ENCODE assay signal across 8 cellular contexts in the genomic region with DNA sequence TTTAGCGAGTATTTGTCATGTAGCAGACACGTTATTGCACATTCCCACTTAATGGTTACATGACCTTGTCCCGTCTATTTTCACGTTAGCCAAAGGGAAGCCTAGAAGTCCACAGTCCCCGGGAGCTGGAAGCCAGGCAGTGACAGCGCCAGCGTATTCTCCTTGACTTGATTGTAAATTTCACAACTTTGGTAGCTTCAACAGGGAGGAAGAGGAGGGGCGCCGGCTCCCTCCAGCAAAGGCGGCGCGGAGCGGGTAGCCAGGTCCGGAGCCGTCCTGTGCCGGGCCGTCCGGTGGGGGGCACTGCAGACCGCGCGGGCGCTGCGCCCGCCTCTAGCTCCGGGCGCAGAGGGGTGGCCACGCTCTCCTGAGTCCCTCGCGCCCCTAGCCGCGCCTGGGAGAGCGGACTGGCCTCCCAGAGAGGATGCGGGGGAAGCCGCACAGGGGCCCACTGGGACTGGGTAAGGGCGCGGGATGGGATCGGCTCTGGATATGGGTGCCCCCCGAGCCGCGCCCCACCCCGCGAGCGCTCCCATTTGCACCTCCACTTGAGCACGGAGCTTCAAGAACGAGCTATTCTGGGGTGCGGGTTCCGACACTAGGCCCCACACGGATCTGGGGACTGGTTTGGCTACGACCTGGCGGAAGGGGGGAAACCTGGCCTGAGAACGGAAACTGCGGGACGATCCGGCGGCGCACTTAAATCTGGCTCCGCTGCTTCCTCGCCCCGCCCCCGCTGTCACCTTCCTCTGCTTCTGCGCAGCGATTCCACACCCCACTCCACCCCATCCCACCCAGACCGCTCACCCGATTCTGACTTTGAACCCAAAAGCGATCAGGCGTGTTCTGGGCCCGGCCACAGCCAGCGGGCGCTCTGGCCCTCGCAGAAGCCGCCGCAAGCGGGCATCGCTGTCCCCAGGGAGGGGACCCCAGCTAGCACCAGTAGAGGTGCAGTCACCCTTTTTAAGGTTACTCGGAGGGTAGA. TPM values are rescaled to one million over a fixed set of nuclear protein-coding genes. Genes with fewer than 3 reads are reported as not detected.
A peak's percentile ranks its signal among the peaks of the same experiment; 100 is the strongest.
DNase-seq lines count a peak whose midpoint lies in the region; ATAC-seq and TF ChIP-seq lines count a peak whose summit lies in the region.

No MANE protein-coding gene starts in this region.

- peak; percentile 87 for ATAC-seq in GM21390 (IDR thresholded peaks at IDR 0.05; ENCODE audit: unreplicated experiment)

- DNase-seq in DMS114 treated with DMSO at 0.1 percent for 48 hours (lab: John Stamatoyannopoulos, UW; ENCODE audit: unreplicated experiment) = peak; percentile 8
- DNase-seq in amniotic stem cell (lab: John Stamatoyannopoulos, UW) = peak; percentile 58
- peak; percentile 74 for DNase-seq in left ventricle myocardium inferior
- DNase-seq in effector CD8-positive, alpha-beta T cell (lab: John Stamatoyannopoulos, UW) = no peak
- DNase-seq in SW 1271 (lab: John Stamatoyannopoulos, UW) = no peak

- TF ChIP-seq RAD21 in Ishikawa (IDR thresholded peaks at IDR 0.05; ENCODE audit: low read depth) = peak; percentile 44; the same call in 1 of the 2 replicates

- H3K4me1 ChIP-seq in left ventricle myocardium inferior (peaks cover 15% of the 10 kb centered on the region), parathyroid adenoma (no peaks in the 10 kb centered on the region)

- no peaks in the 10 kb centered on the region for H3K27me3 ChIP-seq in left ventricle myocardium inferior (ENCODE audit: low read depth)
- H3K27me3 ChIP-seq in parathyroid adenoma (ENCODE audit: control insufficient read depth, insufficient read depth, low read length) = no peaks in the 10 kb centered on the region

- no peak for TF ChIP-seq EP300 in Ishikawa (IDR thresholded peaks at IDR 0.05; ENCODE audit: borderline replicate concordance)

- peak overlapping the region; percentile 66 for H2AFZ ChIP-seq in parathyroid adenoma

- H3K9ac ChIP-seq in parathyroid adenoma = no peak overlapping the region

- peaks cover 8% of the 10 kb centered on the region for H3K9me3 ChIP-seq in left ventricle myocardium inferior (replicated peaks)
- H3K9me3 ChIP-seq in parathyroid adenoma (ENCODE audit: control insufficient read depth, low read length) = no peaks in the 10 kb centered on the region

- H3K4me2 ChIP-seq in parathyroid adenoma (ENCODE audit: low read length) = peak overlapping the region; percentile 81

- TF ChIP-seq CTCF in left ventricle myocardium inferior (IDR thresholded peaks at IDR 0.05; ENCODE audit: borderline replicate concordance) = peak; percentile 98
- TF ChIP-seq CTCF in parathyroid adenoma (IDR thresholded peaks at IDR 0.05) = peak; percentile 31

- H3K79me2 ChIP-seq in parathyroid adenoma = no peaks in the 10 kb centered on the region

- intact Hi-C loops in left ventricle myocardium inferior (cut with micrococcal nuclease) = loop anchor here (10.0 kb wide), 1 partner anchor 1099 kb away; no protein-coding TSS in a partner anchor

- H3K36me3 ChIP-seq in left ventricle myocardium inferior = no peaks in the 10 kb centered on the region
- H3K36me3 ChIP-seq in parathyroid adenoma (ENCODE audit: control insufficient read depth, insufficient read depth, low read length) = no peaks in the 10 kb centered on the region

- H3K27ac ChIP-seq in left ventricle myocardium inferior (replicated peaks) (peak overlapping the region; percentile 55), parathyroid adenoma (no peak overlapping the region)

- H3K4me3 ChIP-seq in left ventricle myocardium inferior (peak overlapping the region; percentile 76), parathyroid adenoma (ENCODE audit: low read depth, low read length) (peak overlapping the region; percentile 46)

TF ChIP-seq in Ishikawa, 13 proteins besides CTCF, POLR2A, EP300 and RAD21:
- no peak for TF ChIP-seq EGR1 (IDR thresholded peaks at IDR 0.05)
- no peak for TF ChIP-seq FOXM1 (IDR thresholded peaks at IDR 0.05; ENCODE audit: borderline replicate concordance, low read depth)
- TF ChIP-seq CREB1 (IDR thresholded peaks at IDR 0.05; ENCODE audit: low read depth) = no peak
- TF ChIP-seq CEBPB (IDR thresholded peaks at IDR 0.05) = no peak
- TF ChIP-seq, protein P1, sequence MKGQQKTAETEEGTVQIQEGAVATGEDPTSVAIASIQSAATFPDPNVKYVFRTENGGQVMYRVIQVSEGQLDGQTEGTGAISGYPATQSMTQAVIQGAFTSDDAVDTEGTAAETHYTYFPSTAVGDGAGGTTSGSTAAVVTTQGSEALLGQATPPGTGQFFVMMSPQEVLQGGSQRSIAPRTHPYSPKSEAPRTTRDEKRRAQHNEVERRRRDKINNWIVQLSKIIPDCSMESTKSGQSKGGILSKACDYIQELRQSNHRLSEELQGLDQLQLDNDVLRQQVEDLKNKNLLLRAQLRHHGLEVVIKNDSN (IDR thresholded peaks at IDR 0.05) = no peak
- TF ChIP-seq NFIC (IDR thresholded peaks at IDR 0.05) = no peak

RNA-seq across cellular contexts. Expression of a gene that starts 23.8 kb away (rescaled TPM):
- total RNA-seq in left ventricle myocardium inferior = 28.0 TPM

Comparison
In these comparisons a context has a peak if more than half of its experiments do, and no peak if none do; other contexts are left out.
1. DNase-seq: peak in DMS114 treated with DMSO at 0.1 percent for 48 hours (single experiment), amniotic stem cell (single experiment) and left ventricle myocardium inferior (single experiment); none in effector CD8-positive, alpha-beta T cell (single experiment) and SW 1271 (0 of 2).